ENCODE assay signal across 21 cellular contexts in genomic region chr13:109751477-109751876, GRCh38.
"Had no signal": no experiment of that assay in that cellular context is flagged by ENCODE, and none has a peak within 500 bp of the region (broad histone marks: within the 10 kb centered on the region; RNA-seq: fewer than 3 reads in every experiment).

No MANE protein-coding gene starts in this region.

- H3K4me1 ChIP-seq: body of pancreas, Peyer's patch, SJSA1 had no signal

- H3K4me3 ChIP-seq: body of pancreas, Peyer's patch, SJSA1 had no signal

- H3K27ac ChIP-seq: body of pancreas, Peyer's patch, RWPE1, SJSA1, VCaP had no signal

- DNase-seq: activated CD4-positive, alpha-beta T cell treated with anti-CD3 and anti-CD28 coated beads for 4 hours; activated CD8-positive, alpha-beta memory T cell treated with anti-CD3 and anti-CD28 coated beads, Interleukin-2, amount 50 U/mL, for 4 hours; activated CD8-positive, alpha-beta T cell treated with anti-CD3 and anti-CD28 coated beads for 36 hours; activated effector memory CD4-positive, alpha-beta T cell treated with Interleukin-2 at 50 U/mL for 16 hours; activated naive CD4-positive, alpha-beta T cell; activated T-cell treated with anti-CD3 and anti-CD28 coated beads, Interleukin-2, amount 50 U/mL, for 1 hour; aorta; body of pancreas; central memory CD4-positive, alpha-beta T cell; NCI-H1105 treated with DMSO at 0.1 percent for 48 hours; NCI-H1436 treated with DMSO at 0.1 percent for 48 hours; NCI-H187; NCI-H2081; NCI-H524; Peyer's patch; SHP77; T-cell had no signal

- H3K27me3 ChIP-seq: body of pancreas, Peyer's patch had no signal

- H3K9me3 ChIP-seq: body of pancreas, Peyer's patch, SJSA1 had no signal

- ATAC-seq: activated CD4-positive, CD25-positive, alpha-beta regulatory T cell treated with anti-CD3 and anti-CD28 coated beads, Interleukin-2, amount 50 U/mL, for 24 hours; activated CD8-positive, alpha-beta T cell treated with anti-CD3 and anti-CD28 coated beads for 36 hours; body of pancreas had no signal
